In the genomic region with DNA sequence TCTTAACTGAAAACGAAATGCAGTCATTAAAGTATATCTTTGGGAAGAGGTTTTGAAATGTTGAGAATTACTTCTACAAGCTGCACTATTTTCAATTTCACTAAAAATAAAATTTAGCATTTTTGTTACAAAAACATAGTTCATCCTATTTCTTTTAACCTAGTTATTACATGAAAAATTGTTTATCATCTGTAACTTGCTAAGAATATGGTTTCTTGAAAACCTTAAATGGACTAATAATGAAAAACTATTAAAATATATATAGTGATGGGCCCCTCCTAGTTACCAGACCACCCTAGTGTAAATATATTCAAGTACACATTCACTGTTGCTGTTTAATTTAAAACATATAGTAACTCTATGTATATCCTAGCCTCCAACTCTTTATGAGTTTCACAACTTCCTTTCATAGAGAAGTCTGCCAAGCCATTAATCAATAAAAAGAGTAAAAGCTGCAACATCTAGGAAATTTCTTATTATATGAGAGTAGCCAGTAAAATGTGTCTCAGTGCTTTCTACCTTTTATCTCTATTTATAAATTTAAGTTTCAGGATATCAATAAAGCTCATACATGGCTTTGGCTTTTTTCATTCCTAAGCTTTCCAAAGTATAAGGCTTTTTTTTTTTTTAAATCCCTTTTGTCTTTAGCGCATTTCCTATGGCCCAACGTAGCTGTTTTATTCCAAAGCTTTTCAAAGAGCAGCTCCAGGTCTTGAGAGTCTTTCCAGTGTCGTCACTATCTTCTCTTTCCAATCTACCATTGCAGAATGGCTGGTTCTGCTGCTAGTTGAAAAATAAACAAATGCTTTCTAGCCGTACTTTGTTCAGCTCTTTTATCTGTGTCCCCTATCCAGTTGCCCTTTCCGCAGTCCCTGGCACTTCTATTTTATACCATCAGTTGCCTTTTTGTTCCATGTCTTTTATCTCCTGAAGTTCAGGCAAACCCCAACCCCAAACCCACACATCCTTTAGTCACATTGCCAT, we compare ENCODE assay signal across 8 cellular contexts. TPM values are rescaled to one million over a fixed set of nuclear protein-coding genes. Genes with fewer than 3 reads are reported as not detected.
A peak's percentile ranks its signal among the peaks of the same experiment; 100 is the strongest.
DNase-seq lines count a peak whose midpoint lies in the region; ATAC-seq, FAIRE-seq and TF ChIP-seq lines count a peak whose summit lies in the region.

No MANE protein-coding gene starts in this region.

- H3K27me3 ChIP-seq in HepG2 (ENCODE audit: control insufficient read depth in 1 of 2, insufficient read depth in 2 of 2, low read length in 2 of 2) (no peaks in the 10 kb centered on the region; a peak in 2 of 5 replicates), tibial artery (no peaks in the 10 kb centered on the region)

- intact Hi-C loops in Calu3 (cut with micrococcal nuclease; ENCODE audit: unreplicated experiment), result no loop called here
- intact Hi-C loops in HepG2 (cut with micrococcal nuclease; ENCODE audit: unreplicated experiment), result loop anchor here (10.0 kb wide), 1 partner anchor 211 kb away; no protein-coding TSS in a partner anchor
- intact Hi-C loops in tibial artery (cut with DNase I; ENCODE audit: low total_unique reads), result no loop called here

- H3K4me1 ChIP-seq in HepG2 (ENCODE audit: insufficient read depth, low read length) (peaks cover 38% of the 10 kb centered on the region), tibial artery (peaks cover 0 to 58% (median 37%) of the 10 kb centered on the region in 4 donors)

- H3K4me3 ChIP-seq in HepG2 (replicated peaks in 1 of 3; ENCODE audit: insufficient read depth in 1 of 3, low read depth in 2 of 3, low read length in 3 of 3) (peak overlapping the region; percentile 87 to 91 (median 89); a peak in 5 of 6 replicates), tibial artery (peak overlapping the region; percentile 75 to 94)

- H3K36me3 Mint-ChIP-seq in Calu3 (ENCODE audit: insufficient read depth, unreplicated experiment), result peaks cover 99% of the 10 kb centered on the region

- H3K27ac Mint-ChIP-seq in Calu3 (ENCODE audit: unreplicated experiment), result peak overlapping the region; percentile 96

- TF ChIP-seq EP300 in HepG2 (IDR thresholded peaks at IDR 0.05; ENCODE audit: low read depth in 2 of 2, low read length in 2 of 2) (peak in 1 of 2 experiments; percentile 57; a peak in 2 of 4 replicates), HepG2 (CRISPR knock-in tag; IDR thresholded peaks at IDR 0.05; ENCODE audit: borderline replicate concordance) (no peak)

- ATAC-seq in HepG2, result no peak
- ATAC-seq in HG02981 (IDR thresholded peaks at IDR 0.05; ENCODE audit: unreplicated experiment), result no peak

- peak overlapping the region; percentile 97 for H3K9ac ChIP-seq in HepG2 (ENCODE audit: insufficient read depth, low read depth, low read length)

- POLR2A ChIA-PET in HepG2 (lab: Yijun Ruan, JAX), result interaction anchor here (0.7 to 4.5 kb wide), 31 partner anchors 9 to 557 kb away, joined by 3 to 190 read pairs (median 5); a partner anchor contains a TSS

- no peak overlapping the region for H2AFZ ChIP-seq in HepG2 (ENCODE audit: low read length)

- peak overlapping the region; percentile 100 for H3K27ac ChIP-seq in HepG2 (ENCODE audit: extremely low read length, insufficient read depth, low read length)
- H3K27ac ChIP-seq in tibial artery, result peak overlapping the region; percentile 95 to 98

- peak overlapping the region; percentile 85 for H3K4me2 ChIP-seq in HepG2 (ENCODE audit: low read depth, low read length)

- peaks cover 71% of the 10 kb centered on the region for H3K79me2 ChIP-seq in HepG2 (ENCODE audit: insufficient read depth, low read length)

- under 1% methylated on average over 6 of the region's 6 CpGs for WGBS in HepG2 (ENCODE audit: low lambda C conversion rate)

- peak overlapping the region; percentile 89 for H3K4me3 Mint-ChIP-seq in Calu3 (ENCODE audit: low read depth, unreplicated experiment)

- peak; percentile 69 for FAIRE-seq in HepG2 (lab: Jason Lieb, UNC)

- peaks cover 9% of the 10 kb centered on the region; the same call in 1 of the 2 replicates for H4K20me1 ChIP-seq in HepG2 (ENCODE audit: insufficient read depth, low read length)

- no peaks in the 10 kb centered on the region for H3K9me3 ChIP-seq in HepG2 (ENCODE audit: low read length)
- no peaks in the 10 kb centered on the region for H3K9me3 ChIP-seq in tibial artery

- CTCF ChIA-PET in Calu3 (lab: Charles Lee), result interaction anchor here (0.8 to 1.4 kb wide), 6 partner anchors 8 to 490 kb away, joined by 3 to 7 read pairs (median 4); no protein-coding TSS in a partner anchor
- CTCF ChIA-PET in HepG2 (lab: Yijun Ruan, JAX; ENCODE audit: low intra/inter-chr PET ratio, low total read pairs), result no interaction called here

- TF ChIP-seq POLR2A in HepG2 (IDR thresholded peaks at IDR 0.05; ENCODE audit: insufficient read depth in 1 of 2, low read depth in 2 of 2, low read length in 2 of 2), result peak in 1 of 2 experiments; percentile 67; a peak in 2 of 4 replicates

- TSS peak; percentile 66 for BruUV-seq in Calu3 (replicated peaks; lab: Mats Ljungman, UMichigan)
- BruUV-seq in HepG2 (replicated peaks; lab: Mats Ljungman, UMichigan), result TSS peak; percentile 43

- in situ Hi-C loops in KBM-7 (cut with MboI; ENCODE audit: low pct_unique_long_range_greater_than_20kb, low sequenced_read_pairs), result loop anchor here (25.0 kb wide), 2 partner anchors 259 to 359 kb away; no protein-coding TSS in a partner anchor
- in situ Hi-C loops in HepG2 (cut with HindIII; ENCODE audit: extremely low pct_ligation_motif_present, low pct_unique_long_range_greater_than_20kb), result no loop called here

- no peaks in the 10 kb centered on the region for H3K27me3 Mint-ChIP-seq in Calu3 (ENCODE audit: unreplicated experiment)

- H3K36me3 ChIP-seq in HepG2 (replicated peaks in 1 of 2; ENCODE audit: control insufficient read depth in 1 of 2, insufficient read depth in 2 of 2, low read length in 2 of 2) (peaks cover 5 to 13% of the 10 kb centered on the region in 2 experiments), tibial artery (peaks cover 18 to 30% (median 25%) of the 10 kb centered on the region in 3 donors)

- peaks cover 62% of the 10 kb centered on the region for H3K4me1 Mint-ChIP-seq in Calu3 (ENCODE audit: low read depth, unreplicated experiment)

- no peak for TF ChIP-seq CTCF in Calu3 (IDR thresholded peaks at IDR 0.05; ENCODE audit: unreplicated experiment)
- no peak for TF ChIP-seq CTCF in HepG2 (CRISPR knock-in tag; IDR thresholded peaks at IDR 0.05)
- TF ChIP-seq CTCF in tibial artery (IDR thresholded peaks at IDR 0.05), result no peak

- no peaks in the 10 kb centered on the region for H3K9me3 Mint-ChIP-seq in Calu3 (ENCODE audit: low read depth, unreplicated experiment)

- TF ChIP-seq RAD21 in HepG2 (CRISPR knock-in tag; IDR thresholded peaks at IDR 0.05), result no peak

- DNase-seq in Calu3 (no peak), KBM-7 (peak; percentile 53), amniotic epithelial cell (ENCODE audit: low read depth) (peak; percentile 69), HepG2 (ENCODE audit: low spot score) (peak; percentile 83), tibial artery (no peak), NCI-H446 (lab: John Stamatoyannopoulos, UW) (no peak)
- DNase-seq in activated CD8-positive, alpha-beta memory T cell treated with anti-CD3 and anti-CD28 coated beads, Interleukin-2, amount 50 U/mL, for 4 hours, result no peak

TF ChIP-seq in HepG2, 621 proteins besides CTCF, POLR2A, EP300 and RAD21 (continues in another document):
- TF ChIP-seq, protein P1, sequence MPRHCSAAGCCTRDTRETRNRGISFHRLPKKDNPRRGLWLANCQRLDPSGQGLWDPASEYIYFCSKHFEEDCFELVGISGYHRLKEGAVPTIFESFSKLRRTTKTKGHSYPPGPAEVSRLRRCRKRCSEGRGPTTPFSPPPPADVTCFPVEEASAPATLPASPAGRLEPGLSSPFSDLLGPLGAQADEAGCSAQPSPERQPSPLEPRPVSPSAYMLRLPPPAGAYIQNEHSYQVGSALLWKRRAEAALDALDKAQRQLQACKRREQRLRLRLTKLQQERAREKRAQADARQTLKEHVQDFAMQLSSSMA (CRISPR knock-in tag; IDR thresholded peaks at IDR 0.05), result no peak
- TF ChIP-seq, protein P2, sequence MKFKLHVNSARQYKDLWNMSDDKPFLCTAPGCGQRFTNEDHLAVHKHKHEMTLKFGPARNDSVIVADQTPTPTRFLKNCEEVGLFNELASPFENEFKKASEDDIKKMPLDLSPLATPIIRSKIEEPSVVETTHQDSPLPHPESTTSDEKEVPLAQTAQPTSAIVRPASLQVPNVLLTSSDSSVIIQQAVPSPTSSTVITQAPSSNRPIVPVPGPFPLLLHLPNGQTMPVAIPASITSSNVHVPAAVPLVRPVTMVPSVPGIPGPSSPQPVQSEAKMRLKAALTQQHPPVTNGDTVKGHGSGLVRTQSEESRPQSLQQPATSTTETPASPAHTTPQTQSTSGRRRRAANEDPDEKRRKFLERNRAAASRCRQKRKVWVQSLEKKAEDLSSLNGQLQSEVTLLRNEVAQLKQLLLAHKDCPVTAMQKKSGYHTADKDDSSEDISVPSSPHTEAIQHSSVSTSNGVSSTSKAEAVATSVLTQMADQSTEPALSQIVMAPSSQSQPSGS (CRISPR knock-in tag; IDR thresholded peaks at IDR 0.05), result 0 out of 2 replicates have a peak, but pooled peaks have one; percentile 30

RNA-seq across cellular contexts. Expression of a gene that starts 6.5 kb away (rescaled TPM):
- total RNA-seq in Calu3 (2022), result 192 and 196 TPM in 2 replicates
- 127 and 147 TPM in 2 replicates for total RNA-seq in HepG2 (2016; rRNA removed; fragmentation: Illumina TruSeq; extraction: Trizol)
- total RNA-seq in HepG2 (2016; cell fraction: cytosol; rRNA removed; fragmentation: Illumina TruSeq; extraction: Trizol; ENCODE audit: low read depth), result 25.1 and 26.8 TPM in 2 replicates
- 104 and 154 TPM in 2 replicates for total RNA-seq in HepG2 (2016; cell fraction: insoluble cytoplasmic fraction; rRNA removed; fragmentation: Illumina TruSeq; extraction: Trizol)
- total RNA-seq in HepG2 (2016; cell fraction: membrane; rRNA removed; fragmentation: Illumina TruSeq; extraction: Trizol), result 85.2 and 85.5 TPM in 2 replicates
- 132 and 141 TPM in 2 replicates for total RNA-seq in HepG2 (2016; cell fraction: nucleus; rRNA removed; fragmentation: Illumina TruSeq; extraction: Trizol)
- polyA plus RNA-seq in HepG2 (2011; rRNA removed), result 140 and 180 TPM in 2 replicates
- polyA plus RNA-seq in HepG2 (2011; cell fraction: cytosol; rRNA removed), result 82.1 and 111 TPM in 2 replicates
- 491 and 557 TPM in 2 replicates for polyA plus RNA-seq in HepG2 (2011; cell fraction: nucleus; rRNA removed)
- 136 and 153 TPM in 2 replicates for polyA plus RNA-seq in HepG2 (2012)
- 22.4 and 23.1 TPM in 2 replicates for polyA plus RNA-seq in HepG2 (2016; cell fraction: cytosol; fragmentation: Illumina TruSeq; extraction: Trizol; ENCODE audit: low read depth)
- polyA plus RNA-seq in HepG2 (2016; cell fraction: insoluble cytoplasmic fraction; fragmentation: Illumina TruSeq; extraction: Trizol; ENCODE audit: low read depth), result 127 and 168 TPM in 2 replicates
- 58.5 and 65.6 TPM in 2 replicates for polyA plus RNA-seq in HepG2 (2016; cell fraction: membrane; fragmentation: Illumina TruSeq; extraction: Trizol; ENCODE audit: low read depth)
- polyA plus RNA-seq in HepG2 (2016; cell fraction: nucleus; fragmentation: Illumina TruSeq; extraction: Trizol; ENCODE audit: insufficient read depth, low read depth), result 293 and 322 TPM in 2 replicates
- 43.4 and 196 TPM in 2 replicates for polyA minus RNA-seq in HepG2 (2011; rRNA and poly(A)+ RNA removed; ENCODE audit: low replicate concordance)
- 155 and 170 TPM in 2 replicates for polyA minus RNA-seq in HepG2 (2011; cell fraction: cytosol; rRNA and poly(A)+ RNA removed)
- 115 and 118 TPM in 2 replicates for polyA minus RNA-seq in HepG2 (2011; cell fraction: nucleus; rRNA and poly(A)+ RNA removed)

Comparison
In these comparisons a context has a peak if more than half of its experiments do, and no peak if none do; other contexts are left out.
1. DNase-seq: peak in KBM-7 (single experiment), amniotic epithelial cell (single experiment) and HepG2 (single experiment); none in Calu3 (single experiment), tibial artery (0 of 2), NCI-H446 (0 of 2) and activated CD8-positive, alpha-beta memory T cell treated with anti-CD3 and anti-CD28 coated beads, Interleukin-2, amount 50 U/mL, for 4 hours (single experiment).